Comparison of ENCODE assay signal across 32 cellular contexts in genomic region chr15:64586974-64587373, GRCh38.
DNase-seq lines count a peak whose midpoint lies in the region; ATAC-seq and TF ChIP-seq lines count a peak whose summit lies in the region.
"Had no signal": no experiment of that assay in that cellular context is flagged by ENCODE, and none has a peak within 500 bp of the region (broad histone marks: within the 10 kb centered on the region; RNA-seq: fewer than 3 reads in every experiment).

No MANE protein-coding gene starts in this region.

- intact Hi-C loops in A673 (cut with micrococcal nuclease; ENCODE audit: unreplicated experiment): no loop called here
- intact Hi-C loops in CD4-positive, alpha-beta T cell (cut with DNase I, micrococcal nuclease): no loop called here

- peaks cover 23% of the 10 kb centered on the region for H3K4me1 ChIP-seq in A673 (ENCODE audit: insufficient read depth, low read length, poor library complexity, severe bottlenecking)
- H3K4me1 ChIP-seq: BLaER1, breast epithelium, prostate gland, SJCRH30 had no signal

- peaks cover 74% of the 10 kb centered on the region for H3K4me1 Mint-ChIP-seq in CD4-positive, alpha-beta T cell (ENCODE audit: low read depth)
- H3K4me1 Mint-ChIP-seq in T-helper 17 cell (peaks cover 44% of the 10 kb centered on the region), mesothelial cell of epicardium (peaks cover 36% of the 10 kb centered on the region)
- peaks cover 7% of the 10 kb centered on the region in 2 donors for H3K4me1 Mint-ChIP-seq in stimulated activated naive B cell treated with anti-CD40 and anti-IgM and Interleukin-4, amounts not matched to agents 10 μg/mL and 1 μg/mL and 100 μg/mL, for 72 hours

- H3K27ac ChIP-seq in A673 (ENCODE audit: low read depth, low read length, poor library complexity, severe bottlenecking): no peak overlapping the region
- H3K27ac ChIP-seq in CD4-positive, alpha-beta T cell (ENCODE audit: low read depth, low read length): no peak overlapping the region
- H3K27ac ChIP-seq: BLaER1, breast epithelium, left ventricle myocardium inferior, neutrophil, prostate gland, SJCRH30, transverse colon had no signal

- peak overlapping the region; percentile 67 for H3K27ac Mint-ChIP-seq in CD4-positive, alpha-beta T cell
- H3K27ac Mint-ChIP-seq in T-helper 17 cell: peak overlapping the region; percentile 56
- peak overlapping the region; percentile 8 for H3K27ac Mint-ChIP-seq in mesothelial cell of epicardium
- no peak overlapping the region for H3K27ac Mint-ChIP-seq in stimulated activated naive B cell treated with anti-CD40 and anti-IgM and Interleukin-4, amounts not matched to agents 10 μg/mL and 1 μg/mL and 100 μg/mL, for 72 hours
- H3K27ac Mint-ChIP-seq: activated CD8-positive, alpha-beta memory T cell treated with anti-CD3 and anti-CD28 coated beads, Interleukin-2, amount 10 ng/mL, durations not matched to agents 7 days and 5 days had no signal

- DNase-seq in A673 (ENCODE audit: low spot score) (peak; percentile 55), T-helper 17 cell (no peak), mesothelial cell of epicardium (ENCODE audit: low spot score in 2 of 2, unreplicated experiment in 2 of 2) (no peak)
- DNase-seq in CD4-positive, alpha-beta T cell: no peak
- no peak for DNase-seq in stimulated activated naive B cell treated with anti-CD40 and anti-IgM and Interleukin-4, amounts not matched to agents 10 μg/mL and 1 μg/mL and 100 μg/mL, for 72 hours
- DNase-seq: activated CD4-positive, alpha-beta T cell treated with anti-CD3 and anti-CD28 coated beads, Interleukin-2, amount 50 U/mL, for 4 hours; activated CD8-positive, alpha-beta memory T cell treated with anti-CD3 and anti-CD28 coated beads, Interleukin-2, amount 10 ng/mL, durations not matched to agents 7 days and 5 days; activated naive CD4-positive, alpha-beta T cell treated with Interleukin-2 at 50 U/mL for 16 hours; activated T-cell treated with anti-CD3 and anti-CD28 coated beads, Interleukin-2, amount 50 U/mL, for 48 hours; Calu3; DMS79; effector CD4-positive, alpha-beta T cell; erythroblast; glutamatergic neuron; islet precursor cell; Kasumi-1; left ventricle myocardium inferior; NCI-H1436 treated with DMSO at 0.1 percent for 48 hours; NCI-H2107; NCI-H446 treated with DMSO at 0.1 percent for 48 hours; NCI-H82; RPMI8226; SJCRH30; stimulated activated CD4-positive, alpha-beta T cell treated with anti-CD3 and anti-CD28 coated beads, Interleukin-4, amount 100 ng/mL, for 1 hour; transverse colon had no signal

- no peaks in the 10 kb centered on the region for H3K27me3 Mint-ChIP-seq in CD4-positive, alpha-beta T cell
- H3K27me3 Mint-ChIP-seq in T-helper 17 cell: no peaks in the 10 kb centered on the region
- no peaks in the 10 kb centered on the region for H3K27me3 Mint-ChIP-seq in mesothelial cell of epicardium (ENCODE audit: low read depth)
- H3K27me3 Mint-ChIP-seq in stimulated activated naive B cell treated with anti-CD40 and anti-IgM and Interleukin-4, amounts not matched to agents 10 μg/mL and 1 μg/mL and 100 μg/mL, for 72 hours: no peaks in the 10 kb centered on the region
- H3K27me3 Mint-ChIP-seq: activated CD8-positive, alpha-beta memory T cell treated with anti-CD3 and anti-CD28 coated beads, Interleukin-2, amount 10 ng/mL, durations not matched to agents 7 days and 5 days had no signal

- no peak overlapping the region for H3K4me3 ChIP-seq in A673 (ENCODE audit: low read depth, low read length, poor library complexity, severe bottlenecking)
- H3K4me3 ChIP-seq: BLaER1, breast epithelium, left ventricle myocardium inferior, prostate gland, SJCRH30, transverse colon had no signal

- H3K4me3 Mint-ChIP-seq in CD4-positive, alpha-beta T cell: no peak overlapping the region
- no peak overlapping the region for H3K4me3 Mint-ChIP-seq in T-helper 17 cell
- no peak overlapping the region for H3K4me3 Mint-ChIP-seq in mesothelial cell of epicardium
- no peak overlapping the region for H3K4me3 Mint-ChIP-seq in stimulated activated naive B cell treated with anti-CD40 and anti-IgM and Interleukin-4, amounts not matched to agents 10 μg/mL and 1 μg/mL and 100 μg/mL, for 72 hours
- H3K4me3 Mint-ChIP-seq: activated CD8-positive, alpha-beta memory T cell treated with anti-CD3 and anti-CD28 coated beads, Interleukin-2, amount 10 ng/mL, durations not matched to agents 7 days and 5 days had no signal

- H3K9me3 ChIP-seq in A673 (ENCODE audit: low read depth, low read length, poor library complexity, severe bottlenecking) (no peaks in the 10 kb centered on the region), T-helper 17 cell (ENCODE audit: control insufficient read depth, low read length, poor library complexity, severe bottlenecking) (no peaks in the 10 kb centered on the region)
- H3K9me3 ChIP-seq in CD4-positive, alpha-beta T cell (ENCODE audit: control insufficient read depth, low read length): no peaks in the 10 kb centered on the region
- H3K9me3 ChIP-seq: breast epithelium, left ventricle myocardium inferior, neutrophil, prostate gland, SJCRH30, transverse colon had no signal

- ATAC-seq in CD4-positive, alpha-beta T cell (ENCODE audit: poor library complexity): no peak
- ATAC-seq in T-helper 17 cell (no peak), HG03469 (IDR thresholded peaks at IDR 0.05; ENCODE audit: unreplicated experiment) (no peak), HG03045 (IDR thresholded peaks at IDR 0.05; ENCODE audit: unreplicated experiment) (no peak)
- ATAC-seq in stimulated activated naive B cell treated with anti-CD40 and anti-IgM and Interleukin-4, amounts not matched to agents 10 μg/mL and 1 μg/mL and 100 μg/mL, for 72 hours (replicated peaks): no peak
- ATAC-seq: activated CD8-positive, alpha-beta memory T cell treated with anti-CD3 and anti-CD28 coated beads, Interleukin-2, amount 10 ng/mL, durations not matched to agents 7 days and 5 days; sciatic nerve had no signal

- no peaks in the 10 kb centered on the region for H3K36me3 ChIP-seq in A673 (ENCODE audit: insufficient read depth, low read length, poor library complexity, severe bottlenecking)
- H3K36me3 ChIP-seq: breast epithelium, left ventricle myocardium inferior, neutrophil, prostate gland, SJCRH30, transverse colon had no signal

- H3K27me3 ChIP-seq in A673 (replicated peaks; ENCODE audit: insufficient read depth, low read depth, low read length, poor library complexity): no peaks in the 10 kb centered on the region
- no peaks in the 10 kb centered on the region for H3K27me3 ChIP-seq in CD4-positive, alpha-beta T cell (ENCODE audit: control insufficient read depth, insufficient read depth, low read length)
- H3K27me3 ChIP-seq: BLaER1, breast epithelium, neutrophil, SJCRH30, transverse colon had no signal

- no TSS peak for BruUV-seq in A673 (replicated peaks; lab: Mats Ljungman, UMichigan)

- CTCF ChIA-PET in A673 (lab: Charles Lee): no interaction called here
- CTCF ChIA-PET in CD4-positive, alpha-beta T cell (lab: Charles Lee): interaction anchor here (0.5 to 0.6 kb wide), 2 partner anchors 16 to 185 kb away, joined by 3 read pairs; no protein-coding TSS in a partner anchor

- no peak for TF ChIP-seq CTCF in A673 (conservative IDR thresholded peaks at IDR 0.05; ENCODE audit: low read depth, low read length)
- no peak for TF ChIP-seq CTCF in CD4-positive, alpha-beta T cell (IDR thresholded peaks at IDR 0.05)
- TF ChIP-seq CTCF in mesothelial cell of epicardium (IDR thresholded peaks at IDR 0.05; ENCODE audit: unreplicated experiment): no peak

- H3K36me3 Mint-ChIP-seq in CD4-positive, alpha-beta T cell (ENCODE audit: low read depth): peaks cover 5% of the 10 kb centered on the region
- H3K36me3 Mint-ChIP-seq in T-helper 17 cell (ENCODE audit: low read depth): no peaks in the 10 kb centered on the region
- peaks cover 11% of the 10 kb centered on the region for H3K36me3 Mint-ChIP-seq in mesothelial cell of epicardium
- H3K36me3 Mint-ChIP-seq in stimulated activated naive B cell treated with anti-CD40 and anti-IgM and Interleukin-4, amounts not matched to agents 10 μg/mL and 1 μg/mL and 100 μg/mL, for 72 hours: peaks cover 6 to 12% of the 10 kb centered on the region in 2 donors

- no peaks in the 10 kb centered on the region for H3K9me3 Mint-ChIP-seq in CD4-positive, alpha-beta T cell
- H3K9me3 Mint-ChIP-seq in mesothelial cell of epicardium: peaks cover 5% of the 10 kb centered on the region
- no peaks in the 10 kb centered on the region for H3K9me3 Mint-ChIP-seq in stimulated activated naive B cell treated with anti-CD40 and anti-IgM and Interleukin-4, amounts not matched to agents 10 μg/mL and 1 μg/mL and 100 μg/mL, for 72 hours

- POLR2A ChIA-PET in A673 (lab: Charles Lee; ENCODE audit: low non-redundant PET): interaction anchor here (0.6 to 0.7 kb wide), 3 partner anchors 36 to 161 kb away, joined by 3 to 4 read pairs (median 3); no protein-coding TSS in a partner anchor
- POLR2A ChIA-PET in CD4-positive, alpha-beta T cell (lab: Charles Lee): interaction anchor here (1.2 kb wide), 1 partner anchor 73 kb away, joined by 4 read pairs; no protein-coding TSS in a partner anchor
